In genomic region chr7:21352540-21353387, GRCh38 we compare ENCODE assay signal across 8 cellular contexts.
DNase-seq lines count a peak whose midpoint lies in the region; ATAC-seq and TF ChIP-seq lines count a peak whose summit lies in the region.

No MANE protein-coding gene starts in this region.

- no peaks in the 10 kb centered on the region for H3K27me3 ChIP-seq in ascending aorta

- no peak for TF ChIP-seq CTCF in ascending aorta (IDR thresholded peaks at IDR 0.05)

- H3K36me3 ChIP-seq in ascending aorta: no peaks in the 10 kb centered on the region

- intact Hi-C loops in left colon (cut with DNase I, micrococcal nuclease) (no loop called here), head of caudate nucleus (cut with DNase I) (no loop called here), ascending aorta (cut with DNase I) (no loop called here)

- peak; percentile 79 for ATAC-seq in GM18868 (IDR thresholded peaks at IDR 0.05; ENCODE audit: unreplicated experiment)
- ATAC-seq in HG02678 (IDR thresholded peaks at IDR 0.05; ENCODE audit: unreplicated experiment): peak; percentile 81
- peak; percentile 64 for ATAC-seq in left colon

- H3K4me1 ChIP-seq in ascending aorta: no peaks in the 10 kb centered on the region

- H3K27ac ChIP-seq in ascending aorta: no peak overlapping the region

- peak; percentile 50 to 61 for DNase-seq in NCI-H526 (lab: John Stamatoyannopoulos, UW)
- no peak for DNase-seq in left colon
- DNase-seq in stimulated activated CD4-positive, alpha-beta T cell treated with anti-CD3 and anti-CD28 coated beads, Interleukin-4, amount 100 ng/mL, for 1 hour: no peak
- DNase-seq in head of caudate nucleus: no peak
- no peak for DNase-seq in NCI-H128 (lab: John Stamatoyannopoulos, UW; ENCODE audit: unreplicated experiment)
- DNase-seq in ascending aorta (ENCODE audit: low spot score in 2 of 2): no peak

- no peaks in the 10 kb centered on the region for H3K9me3 ChIP-seq in ascending aorta

- H3K4me3 ChIP-seq in ascending aorta: no peak overlapping the region

Comparison
In these comparisons a context has a peak if more than half of its experiments do, and no peak if none do; other contexts are left out.
1. DNase-seq: peak in NCI-H526 (2 of 2); none in left colon (0 of 2), stimulated activated CD4-positive, alpha-beta T cell treated with anti-CD3 and anti-CD28 coated beads, Interleukin-4, amount 100 ng/mL, for 1 hour (single experiment), head of caudate nucleus (0 of 42), NCI-H128 (single experiment) and ascending aorta (0 of 2).
2. Peak in every context shown above with its lines, with median percentiles within 50 percentile points of each other: ATAC-seq.